In the genomic region with DNA sequence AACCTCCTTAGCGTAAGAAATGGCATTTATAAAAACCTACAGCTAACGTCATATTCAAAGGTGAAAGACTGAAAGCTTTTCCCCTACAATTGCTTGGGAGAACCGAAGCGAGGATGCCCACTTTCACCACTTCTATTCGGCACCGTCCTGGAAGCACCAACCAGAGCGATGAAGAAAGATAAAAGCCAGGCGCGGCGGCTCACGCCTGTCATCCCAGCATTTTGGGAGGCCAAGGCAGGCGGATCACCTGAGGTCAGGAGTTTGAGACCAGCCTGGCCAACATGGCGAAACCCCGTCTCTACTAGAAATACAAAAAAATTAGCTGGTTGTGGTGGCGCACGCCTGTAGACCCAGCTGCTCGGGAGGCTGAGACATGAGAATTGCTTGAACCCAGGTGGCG, we compare ENCODE assay signal across 1 cellular context. TPM values are rescaled to one million over a fixed set of nuclear protein-coding genes. Genes with fewer than 3 reads are reported as not detected.
"Had no signal": no experiment of that assay in that cellular context is flagged by ENCODE, and none has a peak within 500 bp of the region (broad histone marks: within the 10 kb centered on the region; RNA-seq: fewer than 3 reads in every experiment).

No MANE protein-coding gene starts in this region.

RNA-seq across cellular contexts. Expression of a gene that starts 34.9 kb away (rescaled TPM):
- polyA plus RNA-seq: naive thymus-derived CD4-positive, alpha-beta T cell had no signal
